In the genomic region with DNA sequence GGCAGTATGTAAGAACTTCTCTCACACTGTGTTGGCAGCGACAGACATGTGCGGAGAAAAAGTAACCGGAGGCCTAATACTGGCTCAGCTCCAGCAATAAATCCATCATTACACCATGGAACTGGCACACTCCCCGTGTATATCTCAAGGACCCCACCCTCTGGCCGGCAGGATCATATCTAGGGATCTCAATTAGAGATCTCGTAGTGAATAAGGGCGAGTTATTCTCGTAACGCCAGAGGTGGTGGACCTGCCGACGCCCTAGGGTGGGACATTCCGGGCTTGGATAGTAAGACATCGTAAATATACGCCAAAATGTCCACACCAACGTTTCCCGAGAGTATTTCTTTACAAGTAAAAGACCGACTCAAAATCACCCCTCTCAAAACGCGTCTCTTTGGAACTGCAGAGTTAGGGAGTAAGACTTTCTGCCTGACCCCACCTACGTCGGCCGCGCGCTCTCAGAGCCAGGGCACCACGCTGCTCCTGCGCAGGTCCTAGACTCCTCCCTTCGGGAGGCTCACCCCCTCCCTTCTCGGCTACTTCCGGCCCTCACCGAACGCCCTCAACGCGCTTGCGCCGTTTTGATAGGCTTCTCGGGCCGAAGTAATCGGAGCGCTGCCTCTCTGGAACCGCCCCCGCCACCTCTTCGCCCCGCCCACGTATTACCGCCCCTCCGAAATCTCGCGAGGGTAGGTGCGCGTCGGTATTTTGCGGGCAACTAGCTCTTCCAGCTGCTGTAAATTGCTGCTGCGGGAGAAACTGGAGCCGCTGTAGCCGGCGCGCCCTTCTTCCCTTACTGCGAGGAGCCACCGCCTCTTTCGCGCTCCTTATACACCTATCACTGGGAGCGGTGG, we compare ENCODE assay signal across 8 cellular contexts. TPM values are rescaled to one million over a fixed set of nuclear protein-coding genes. Genes with fewer than 3 reads are reported as not detected.
DNase-seq lines count a peak whose midpoint lies in the region; ATAC-seq and TF ChIP-seq lines count a peak whose summit lies in the region.

A gene with protein sequence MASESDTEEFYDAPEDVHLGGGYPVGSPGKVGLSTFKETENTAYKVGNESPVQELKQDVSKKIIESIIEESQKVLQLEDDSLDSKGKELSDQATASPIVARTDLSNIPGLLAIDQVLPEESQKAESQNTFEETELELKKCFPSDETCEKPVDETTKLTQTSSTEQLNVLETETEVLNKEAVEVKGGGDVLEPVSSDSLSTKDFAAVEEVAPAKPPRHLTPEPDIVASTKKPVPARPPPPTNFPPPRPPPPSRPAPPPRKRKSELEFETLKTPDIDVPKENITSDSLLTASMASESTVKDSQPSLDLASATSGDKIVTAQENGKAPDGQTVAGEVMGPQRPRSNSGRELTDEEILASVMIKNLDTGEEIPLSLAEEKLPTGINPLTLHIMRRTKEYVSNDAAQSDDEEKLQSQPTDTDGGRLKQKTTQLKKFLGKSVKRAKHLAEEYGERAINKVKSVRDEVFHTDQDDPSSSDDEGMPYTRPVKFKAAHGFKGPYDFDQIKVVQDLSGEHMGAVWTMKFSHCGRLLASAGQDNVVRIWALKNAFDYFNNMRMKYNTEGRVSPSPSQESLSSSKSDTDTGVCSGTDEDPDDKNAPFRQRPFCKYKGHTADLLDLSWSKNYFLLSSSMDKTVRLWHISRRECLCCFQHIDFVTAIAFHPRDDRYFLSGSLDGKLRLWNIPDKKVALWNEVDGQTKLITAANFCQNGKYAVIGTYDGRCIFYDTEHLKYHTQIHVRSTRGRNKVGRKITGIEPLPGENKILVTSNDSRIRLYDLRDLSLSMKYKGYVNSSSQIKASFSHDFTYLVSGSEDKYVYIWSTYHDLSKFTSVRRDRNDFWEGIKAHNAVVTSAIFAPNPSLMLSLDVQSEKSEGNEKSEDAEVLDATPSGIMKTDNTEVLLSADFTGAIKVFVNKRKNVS (plus strand): TSS at position 706 of the 857 bp plus-strand sequence. CDS start 398 bp downstream, outside the sequence.

- WGBS in spleen, 5 donors, result 0 to 36% (median 1%) methylated on average over 2 to 62 of the region's 62 CpGs

- peaks cover 0 to 43% (median 28%) of the 10 kb centered on the region in 6 donors for H3K4me1 ChIP-seq in spleen

- DNase-seq in AG08396 (ENCODE audit: low spot score) (peak; percentile 89), NCI-H345 treated with DMSO at 0.1 percent for 48 hours (lab: John Stamatoyannopoulos, UW; ENCODE audit: unreplicated experiment) (peak; percentile 83), immature natural killer cell (peak; percentile 89 to 94 (median 92)), spleen (peak; percentile 97)
- peak; percentile 79 to 87 (median 80) for DNase-seq in activated CD4-positive, CD25-positive, alpha-beta regulatory T cell (lab: John Stamatoyannopoulos, UW)
- DNase-seq in central memory CD4-positive, alpha-beta T cell, result peak; percentile 92

- H3K27me3 ChIP-seq in spleen (replicated peaks in 1 of 7), result no peaks in the 10 kb centered on the region

- H3K4me3 ChIP-seq in spleen, result peak within 1 kb of the TSS; percentile 44 to 83 (median 60)

- TF ChIP-seq CTCF in spleen (IDR thresholded peaks at IDR 0.05 in 8 of 11, conservative IDR thresholded peaks at IDR 0.05 in 3 of 11), result peak in 2 of 11 experiments; percentile 4 to 27

- TF ChIP-seq POLR2A in spleen (IDR thresholded peaks at IDR 0.05), result peak in 1 of 3 donors; percentile 32

- H3K9me3 Mint-ChIP-seq in immature natural killer cell, result no peaks in the 10 kb centered on the region

- no peaks in the 10 kb centered on the region for H3K36me3 ChIP-seq in spleen

- peak within 1 kb of the TSS; percentile 89 to 97 (median 95) for H3K27ac Mint-ChIP-seq in immature natural killer cell

- peak within 1 kb of the TSS; percentile 82 to 97 (median 94) for H3K27ac ChIP-seq in spleen

- intact Hi-C loops in spleen (cut with DNase I; ENCODE audit: low total_unique reads), result no loop called here

- no peaks in the 10 kb centered on the region for H3K36me3 Mint-ChIP-seq in immature natural killer cell

- peak; percentile 92 for ATAC-seq in GM19023 (IDR thresholded peaks at IDR 0.05; ENCODE audit: unreplicated experiment)
- ATAC-seq in HG03280 (IDR thresholded peaks at IDR 0.05; ENCODE audit: unreplicated experiment), result peak; percentile 92

- peak within 1 kb of the TSS; percentile 96 to 99 (median 98) for H3K4me3 Mint-ChIP-seq in immature natural killer cell

- no peaks in the 10 kb centered on the region for H3K9me3 ChIP-seq in spleen

- H3K27me3 Mint-ChIP-seq in immature natural killer cell (ENCODE audit: low read depth in 3 of 3), result peaks cover 3 to 5% (median 5%) of the 10 kb centered on the region in 3 donors

- H3K4me1 Mint-ChIP-seq in immature natural killer cell, result peaks cover 39 to 46% of the 10 kb centered on the region in 2 donors

RNA-seq across cellular contexts. Expression of the gene that starts here (rescaled TPM):
- polyA plus RNA-seq in immature natural killer cell, result 1 to 10 TPM; 3.8 to 7.0 (median 4.5) TPM
- total RNA-seq in spleen, result 10 to 100 TPM; 14.4 to 24.5 (median 18.7) TPM
- polyA plus RNA-seq in spleen, result 1 to 10 TPM; 3.5 to 5.5 (median 3.7) TPM

Comparison
In these comparisons a context has a peak if more than half of its experiments do, and no peak if none do; other contexts are left out.
1. Peak in every context shown above with its lines: DNase-seq, ATAC-seq, H3K4me3 ChIP-seq and H3K27ac ChIP-seq.